Comparison of ENCODE assay signal across 10 cellular contexts in genomic region chr4:76898385-76898692, GRCh38. TPM values are rescaled to one million over a fixed set of nuclear protein-coding genes. Genes with fewer than 3 reads are reported as not detected.
DNase-seq lines count a peak whose midpoint lies in the region; ATAC-seq and TF ChIP-seq lines count a peak whose summit lies in the region.
"Had no signal": no experiment of that assay in that cellular context is flagged by ENCODE, and none has a peak within 500 bp of the region (broad histone marks: within the 10 kb centered on the region; RNA-seq: fewer than 3 reads in every experiment).

No MANE protein-coding gene starts in this region.

- H3K4me3 ChIP-seq in heart left ventricle (peak overlapping the region; percentile 32 to 57 (median 50)), choroid plexus epithelial cell (ENCODE audit: low read depth, low read length) (peak overlapping the region; percentile 52), muscle layer of duodenum (ENCODE audit: low read depth in 1 of 2, low read length in 2 of 2) (peak overlapping the region; percentile 46 to 63), uterus (peak overlapping the region; percentile 18 to 36)

- no peaks in the 10 kb centered on the region for H3K36me3 ChIP-seq in heart left ventricle
- no peaks in the 10 kb centered on the region for H3K36me3 ChIP-seq in muscle layer of duodenum (ENCODE audit: control insufficient read depth in 1 of 2, insufficient read depth in 2 of 2, low read length in 2 of 2)
- H3K36me3 ChIP-seq in uterus, result no peaks in the 10 kb centered on the region

- H3K9me3 ChIP-seq in heart left ventricle, result no peaks in the 10 kb centered on the region
- no peaks in the 10 kb centered on the region for H3K9me3 ChIP-seq in muscle layer of duodenum (ENCODE audit: control insufficient read depth in 1 of 2, low read length in 2 of 2)
- H3K9me3 ChIP-seq in uterus, result no peaks in the 10 kb centered on the region

- DNase-seq in heart left ventricle (no peak), cardiac septum (ENCODE audit: low spot score) (no peak), choroid plexus epithelial cell (ENCODE audit: low read depth) (peak; percentile 11), uterus (no peak), GDM1 (lab: John Stamatoyannopoulos, UW) (no peak), KBM-7 (no peak)
- DNase-seq: NCI-H2171 treated with DMSO at 0.1 percent for 48 hours had no signal

- no peak for TF ChIP-seq POLR2A in heart left ventricle (IDR thresholded peaks at IDR 0.05)
- no peak for TF ChIP-seq POLR2A in uterus (IDR thresholded peaks at IDR 0.05)

- H3K27ac ChIP-seq in heart left ventricle (no peak overlapping the region), muscle layer of duodenum (ENCODE audit: low read length) (no peak overlapping the region), uterus (no peak overlapping the region)

- ATAC-seq in heart left ventricle (no peak), HG02970 (IDR thresholded peaks at IDR 0.05; ENCODE audit: low FRiP score, unreplicated experiment) (no peak)

- TF ChIP-seq CTCF in heart left ventricle (IDR thresholded peaks at IDR 0.05) (no peak), choroid plexus epithelial cell (conservative IDR thresholded peaks at IDR 0.05; ENCODE audit: low read depth, low read length) (no peak), uterus (IDR thresholded peaks at IDR 0.05) (no peak)

- H3K4me1 ChIP-seq in heart left ventricle, result peaks cover 0 to 20% (median 10%) of the 10 kb centered on the region in 12 donors
- H3K4me1 ChIP-seq in muscle layer of duodenum (ENCODE audit: control insufficient read depth in 1 of 2, insufficient read depth in 2 of 2, low read length in 2 of 2), result peaks cover 0 to 7% of the 10 kb centered on the region in 2 donors
- peaks cover 0 to 7% of the 10 kb centered on the region in 2 donors for H3K4me1 ChIP-seq in uterus

- intact Hi-C loops in heart left ventricle (cut with DNase I), result no loop called here
- intact Hi-C loops in cardiac septum (cut with DNase I), result no loop called here
- intact Hi-C loops in uterus (cut with DNase I; ENCODE audit: low total_unique reads), result no loop called here

- WGBS in heart left ventricle, 4 donors, result 19 to 40% (median 27%) methylated on average over 14 of the region's 14 CpGs

- in situ Hi-C loops in KBM-7 (cut with MboI; ENCODE audit: low pct_unique_long_range_greater_than_20kb, low sequenced_read_pairs), result no loop called here

- peaks cover 9 to 61% (median 35%) of the 10 kb centered on the region in 9 donors for H3K27me3 ChIP-seq in heart left ventricle
- H3K27me3 ChIP-seq in muscle layer of duodenum (ENCODE audit: low read depth, low read length), result peaks cover 16% of the 10 kb centered on the region
- H3K27me3 ChIP-seq in uterus, result peaks cover 0 to 13% of the 10 kb centered on the region in 2 donors

RNA-seq across cellular contexts. Expression of gene SOWAHB, which starts 0.4 kb away (rescaled TPM):
- under 1 TPM in 2 of 9 donors, not detected in 7; 0.07 to 0.21 TPM for total RNA-seq in heart left ventricle
- polyA plus RNA-seq in heart left ventricle, result not detected
- total RNA-seq in cardiac septum, result 0.08 TPM
- 1 to 10 TPM in 2 of 4 donors, not detected in 2; 1.9 to 3.3 TPM for total RNA-seq in uterus
- total RNA-seq: lung microvascular endothelial cell had no signal

RNA-seq across cellular contexts. Expression of gene SEPTIN11, which starts 51.2 kb away (rescaled TPM):
- total RNA-seq in heart left ventricle (10 to 100 TPM; 25.1 to 58.9 (median 36.2) TPM), cardiac septum (41.5 TPM), uterus (100 to 1,000 TPM in 1 of 4 donors, 10 to 100 TPM in 3; 49.4 to 317 (median 88.1) TPM)
- polyA plus RNA-seq in heart left ventricle, result 10 to 100 TPM in 1 of 2 donors, 1 to 10 TPM in 1; 9.9 to 13.4 TPM
